Comparison of ENCODE assay signal across 15 cellular contexts in the genomic region with DNA sequence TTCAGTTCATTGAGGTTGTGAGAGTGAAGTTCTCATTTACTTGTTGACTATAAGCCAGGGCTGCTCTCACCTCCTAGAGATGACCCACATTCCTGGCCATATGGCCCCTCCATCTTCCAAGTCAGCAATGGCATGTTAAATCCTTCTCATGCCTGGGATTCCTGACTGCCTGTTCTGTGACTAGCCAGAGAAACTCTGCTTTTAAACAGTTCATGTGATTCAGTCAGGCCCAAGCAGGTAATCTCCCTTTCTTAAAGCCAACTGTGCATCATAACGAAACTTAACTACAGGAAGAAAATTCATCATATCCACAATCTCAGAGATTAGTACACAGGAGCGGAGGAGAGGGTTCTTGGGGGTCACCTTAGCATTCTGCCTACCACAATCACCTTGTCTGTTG. TPM values are rescaled to one million over a fixed set of nuclear protein-coding genes. Genes with fewer than 3 reads are reported as not detected.
DNase-seq lines count a peak whose midpoint lies in the region; ATAC-seq and TF ChIP-seq lines count a peak whose summit lies in the region.
"Had no signal": no experiment of that assay in that cellular context is flagged by ENCODE, and none has a peak within 500 bp of the region (broad histone marks: within the 10 kb centered on the region; RNA-seq: fewer than 3 reads in every experiment).

No MANE protein-coding gene starts in this region.

- peak; percentile 31 for ATAC-seq in GM21786 (IDR thresholded peaks at IDR 0.05; ENCODE audit: unreplicated experiment)
- no peak for ATAC-seq in memory B cell (ENCODE audit: low read depth)

- H3K4me3 ChIP-seq in GM12865 (ENCODE audit: low read depth, low read length): no peak overlapping the region
- H3K4me3 ChIP-seq: breast epithelium, suprapubic skin had no signal

- H3K4me1 Mint-ChIP-seq in activated CD4-positive, alpha-beta memory T cell treated with anti-CD3 and anti-CD28 coated beads for 36 hours (ENCODE audit: low read depth): peaks cover 72% of the 10 kb centered on the region
- H3K4me1 Mint-ChIP-seq in memory B cell: peaks cover 29% of the 10 kb centered on the region

- intact Hi-C loops in activated CD4-positive, alpha-beta memory T cell treated with anti-CD3 and anti-CD28 coated beads for 36 hours (cut with micrococcal nuclease): loop anchor here (5.0 kb wide), 1 partner anchor 985 kb away; no protein-coding TSS in a partner anchor

- peak overlapping the region; percentile 66 for H3K27ac Mint-ChIP-seq in activated CD4-positive, alpha-beta memory T cell treated with anti-CD3 and anti-CD28 coated beads for 36 hours
- H3K27ac Mint-ChIP-seq in memory B cell: peak overlapping the region; percentile 62
- H3K27ac Mint-ChIP-seq: nephron progenitor cell had no signal

- no peak overlapping the region for H3K4me3 Mint-ChIP-seq in activated CD4-positive, alpha-beta memory T cell treated with anti-CD3 and anti-CD28 coated beads for 36 hours
- H3K4me3 Mint-ChIP-seq in memory B cell: no peak overlapping the region
- H3K4me3 Mint-ChIP-seq: nephron progenitor cell had no signal

- peaks cover 9% of the 10 kb centered on the region for H3K36me3 Mint-ChIP-seq in activated CD4-positive, alpha-beta memory T cell treated with anti-CD3 and anti-CD28 coated beads for 36 hours
- H3K36me3 Mint-ChIP-seq in memory B cell: no peaks in the 10 kb centered on the region
- H3K36me3 Mint-ChIP-seq: IgD-negative memory B cell had no signal

- peaks cover 1% of the 10 kb centered on the region for H3K9me3 Mint-ChIP-seq in activated CD4-positive, alpha-beta memory T cell treated with anti-CD3 and anti-CD28 coated beads for 36 hours
- H3K9me3 Mint-ChIP-seq in memory B cell: peaks cover 2% of the 10 kb centered on the region
- H3K9me3 Mint-ChIP-seq: IgD-negative memory B cell had no signal

- DNase-seq in GM12865 (ENCODE audit: low read depth): peak; percentile 42
- no peak for DNase-seq in activated CD4-positive, alpha-beta memory T cell treated with anti-CD3 and anti-CD28 coated beads for 36 hours
- no peak for DNase-seq in memory B cell (ENCODE audit: low spot score in 2 of 2)
- no peak for DNase-seq in amygdala (lab: John Stamatoyannopoulos, UW)
- DNase-seq in NCI-H2171 treated with DMSO at 0.1 percent for 48 hours (lab: John Stamatoyannopoulos, UW): no peak
- no peak for DNase-seq in EL
- DNase-seq: activated CD8-positive, alpha-beta memory T cell treated with anti-CD3 and anti-CD28 coated beads, Interleukin-2, amount 50 U/mL, for 48 hours; NCI-H1417; NCI-H69; nephron progenitor cell; RPMI8226 had no signal

- CTCF ChIA-PET in activated CD4-positive, alpha-beta memory T cell treated with anti-CD3 and anti-CD28 coated beads for 36 hours (lab: Charles Lee): interaction anchor here (7.3 kb wide), 1 partner anchor 10 kb away, joined by 45 read pairs; the partner anchor contains the start of gene DPP4

- no peak for TF ChIP-seq CTCF in GM12865 (IDR thresholded peaks at IDR 0.05; ENCODE audit: insufficient read depth, low read depth, low read length, missing control alignments)

- H3K27me3 Mint-ChIP-seq in activated CD4-positive, alpha-beta memory T cell treated with anti-CD3 and anti-CD28 coated beads for 36 hours: no peaks in the 10 kb centered on the region
- no peaks in the 10 kb centered on the region for H3K27me3 Mint-ChIP-seq in memory B cell
- H3K27me3 Mint-ChIP-seq: IgD-negative memory B cell had no signal

- POLR2A ChIA-PET in activated CD4-positive, alpha-beta memory T cell treated with anti-CD3 and anti-CD28 coated beads for 36 hours (lab: Charles Lee): no interaction called here

RNA-seq across cellular contexts. Expression of gene DPP4, which starts 11.5 kb away (rescaled TPM):
- 10 to 100 TPM; 29.9 to 30.7 TPM for total RNA-seq in activated CD4-positive, alpha-beta memory T cell treated with anti-CD3 and anti-CD28 coated beads for 36 hours
